8 cellular contexts compared by ENCODE assay signal in the genomic region with DNA sequence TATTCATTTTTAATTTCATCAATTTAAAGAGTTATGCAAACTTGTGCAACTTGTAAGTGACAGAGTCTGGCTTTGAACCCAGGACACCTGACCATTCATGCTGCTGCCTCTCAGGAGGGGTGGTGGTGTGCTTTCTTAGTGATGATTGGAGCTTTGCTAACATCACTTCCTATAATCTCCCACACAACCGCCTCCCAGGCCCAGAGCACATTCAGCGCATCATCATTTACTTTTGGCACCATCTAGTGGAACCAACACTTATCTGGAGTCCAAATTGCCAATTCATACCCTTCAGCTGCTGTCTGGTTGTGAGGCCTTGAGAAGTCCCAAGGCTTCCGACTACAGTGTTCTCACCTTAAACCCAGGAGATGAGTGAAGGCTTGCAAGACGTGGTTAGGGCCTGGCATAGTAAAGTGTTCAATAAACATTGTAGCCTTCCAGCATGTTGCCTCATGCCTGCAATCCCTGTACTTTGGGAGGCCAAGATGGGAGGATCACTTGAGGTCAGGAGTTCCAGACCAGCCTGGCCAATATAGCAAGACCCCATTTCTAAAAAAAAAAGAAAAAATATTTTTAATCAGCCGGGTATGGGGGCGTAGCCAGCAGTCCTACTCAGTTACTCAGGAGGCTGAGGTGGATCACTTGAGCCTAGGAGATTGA. TPM values are rescaled to one million over a fixed set of nuclear protein-coding genes. Genes with fewer than 3 reads are reported as not detected.
DNase-seq lines count a peak whose midpoint lies in the region; ATAC-seq and TF ChIP-seq lines count a peak whose summit lies in the region.

No MANE protein-coding gene starts in this region.

- H3K27ac ChIP-seq in breast epithelium, result no peak overlapping the region

- H3K9me3 ChIP-seq in breast epithelium, result no peaks in the 10 kb centered on the region

- H3K27me3 ChIP-seq in breast epithelium, result no peaks in the 10 kb centered on the region

- peak in 2 of 3 donors; percentile 25 to 27 for TF ChIP-seq CTCF in breast epithelium (IDR thresholded peaks at IDR 0.05)

- ATAC-seq in activated CD4-positive, CD25-positive, alpha-beta regulatory T cell treated with anti-CD3 and anti-CD28 coated beads, Interleukin-2, amount 50 U/mL, for 24 hours, result peak; percentile 8 to 31
- ATAC-seq in left colon (peak; percentile 37), HG02759 (IDR thresholded peaks at IDR 0.05; ENCODE audit: unreplicated experiment) (no peak)

- DNase-seq in activated CD4-positive, CD25-positive, alpha-beta regulatory T cell treated with anti-CD3 and anti-CD28 coated beads, Interleukin-2, amount 50 U/mL, for 72 hours, result no peak
- DNase-seq in NCI-H1694 treated with DMSO at 0.1 percent for 48 hours (lab: John Stamatoyannopoulos, UW) (peak; percentile 93), T-helper 2 cell (peak in 3 of 5 experiments; percentile 14 to 81 (median 26)), breast epithelium (ENCODE audit: low spot score in 2 of 2) (peak in 1 of 2 donors; percentile 41), left colon (peak; percentile 36 to 53)
- peak; percentile 28 for DNase-seq in stimulated activated CD4-positive, alpha-beta T cell treated with anti-CD3 and anti-CD28 coated beads, Interleukin-2, amount 100 ng/mL, for 4 hours (ENCODE audit: low read depth)

- intact Hi-C loops in breast epithelium (cut with DNase I; ENCODE audit: low total_unique reads), result no loop called here
- intact Hi-C loops in left colon (cut with DNase I, micrococcal nuclease), result no loop called here

- H3K4me1 ChIP-seq in breast epithelium, result no peaks in the 10 kb centered on the region

- H3K4me3 ChIP-seq in breast epithelium, result no peak overlapping the region

- no peaks in the 10 kb centered on the region for H3K36me3 ChIP-seq in breast epithelium

- no peak for TF ChIP-seq POLR2A in breast epithelium (IDR thresholded peaks at IDR 0.05)

RNA-seq across cellular contexts. Expression of a gene that starts 1.1 kb away (rescaled TPM):
- total RNA-seq in breast epithelium (1 to 10 TPM; 4.6 to 6.4 (median 5.2) TPM), left colon (1 to 10 TPM; 2.1 to 3.2 TPM)

RNA-seq across cellular contexts. Expression of a gene that starts 20.3 kb away (rescaled TPM):
- 10 to 100 TPM in 2 of 3 donors, not detected in 1; 22.6 to 25.0 TPM for total RNA-seq in breast epithelium
- total RNA-seq in left colon, result 10 to 100 TPM; 22.6 to 23.0 TPM

RNA-seq across cellular contexts. Expression of a gene that starts 52.9 kb away (rescaled TPM):
- total RNA-seq in breast epithelium, result 10 to 100 TPM; 18.6 to 31.1 (median 26.2) TPM
- total RNA-seq in left colon, result 10 to 100 TPM; 15.2 to 19.7 TPM
